Comparison of ENCODE assay signal across 27 cellular contexts in the genomic region with DNA sequence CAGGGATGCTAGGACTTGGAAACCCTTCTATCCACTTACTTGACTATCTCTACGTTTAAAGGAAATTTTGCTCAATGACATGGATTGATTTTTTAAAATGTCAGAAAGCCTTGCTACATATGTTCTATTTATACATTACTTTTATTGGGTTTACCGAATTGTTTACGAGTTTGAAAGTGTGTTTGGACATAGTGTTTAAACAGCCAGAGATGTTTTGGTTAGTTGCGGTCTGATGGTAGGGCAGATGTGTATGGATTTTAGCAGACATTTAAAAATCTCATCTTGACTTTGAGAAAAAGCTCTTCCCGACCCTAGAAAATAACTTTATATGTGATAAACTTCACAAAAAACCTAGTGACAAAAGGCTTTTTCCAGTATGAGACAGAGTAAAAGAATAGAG.
"Had no signal": no experiment of that assay in that cellular context is flagged by ENCODE, and none has a peak within 500 bp of the region (broad histone marks: within the 10 kb centered on the region; RNA-seq: fewer than 3 reads in every experiment).

No MANE protein-coding gene starts in this region.

- H3K27me3 ChIP-seq: left lung, ovary, right atrium auricular region, right lobe of liver, stomach, testis, thyroid gland, transverse colon, upper lobe of left lung, vagina had no signal

- ATAC-seq: left colon; left lung; lower lobe of right lung; mucosa of descending colon; naive thymus-derived CD4-positive, alpha-beta T cell; natural killer cell treated with Interleukin-12 subunit alpha and Interleukin-12 subunit beta and Interleukin-15 and Interleukin-18, amount 100 ng/mL, for 72 hours; right lobe of liver; stimulated activated naive B cell treated with anti-CD40 and anti-IgM and Interleukin-4, amounts not matched to agents 10 μg/mL and 1 μg/mL and 100 μg/mL, for 72 hours; stimulated activated naive CD8-positive, alpha-beta T cell treated with anti-CD3 and anti-CD28 coated beads, Interleukin-15, Interleukin-2, amounts not matched to agents 100 U/mL and 50 U/mL, for 24 hours had no signal

- DNase-seq: hypothalamus; immature natural killer cell; kidney; left colon; left lung; lower lobe of right lung; mammary epithelial cell; mesendoderm; mucosa of descending colon; naive thymus-derived CD4-positive, alpha-beta T cell; ovary; right lobe of liver; stimulated activated CD4-positive, alpha-beta T cell treated with anti-CD3 and anti-CD28 coated beads, Interleukin-12 subunit alpha, Interleukin-12 subunit beta, amount 100 ng/mL, for 4 hours; stimulated activated CD4-positive, alpha-beta T cell treated with anti-CD3 and anti-CD28 coated beads, Interleukin-15, amount 100 ng/mL, for 24 hours; stimulated activated CD4-positive, alpha-beta T cell treated with anti-CD3 and anti-CD28 coated beads, Interleukin-2, amount 100 ng/mL, for 24 hours; stimulated activated CD4-positive, alpha-beta T cell treated with anti-CD3 and anti-CD28 coated beads, Interleukin-4, amount 100 ng/mL, for 1 hour; stimulated activated naive B cell treated with anti-CD40 and anti-IgM and Interleukin-4, amounts not matched to agents 10 μg/mL and 1 μg/mL and 100 μg/mL, for 72 hours; stimulated activated naive CD8-positive, alpha-beta T cell treated with anti-CD3 and anti-CD28 coated beads, Interleukin-15, Interleukin-2, amounts not matched to agents 100 U/mL and 50 U/mL, for 24 hours; stomach; testis; thyroid gland; transverse colon; upper lobe of left lung had no signal

- H3K27ac ChIP-seq: left lung, lower lobe of right lung, ovary, right atrium auricular region, right lobe of liver, stomach, testis, thyroid gland, transverse colon, upper lobe of left lung, vagina had no signal

- FAIRE-seq: islet of Langerhans had no signal

- H3K4me1 ChIP-seq: left lung, lower lobe of right lung, right atrium auricular region, right lobe of liver, stomach, testis, thyroid gland, transverse colon, upper lobe of left lung, vagina had no signal

- H3K4me3 ChIP-seq: left lung, lower lobe of right lung, mucosa of descending colon, ovary, right atrium auricular region, right lobe of liver, stomach, testis, thyroid gland, transverse colon, upper lobe of left lung, vagina had no signal

- H3K9me3 ChIP-seq: left lung, lower lobe of right lung, ovary, right atrium auricular region, right lobe of liver, stomach, testis, thyroid gland, transverse colon, upper lobe of left lung, vagina had no signal

- H3K36me3 ChIP-seq: left lung, lower lobe of right lung, ovary, right atrium auricular region, right lobe of liver, stomach, thyroid gland, transverse colon, upper lobe of left lung, vagina had no signal
